Comparison of ENCODE assay signal across 16 cellular contexts in the genomic region with DNA sequence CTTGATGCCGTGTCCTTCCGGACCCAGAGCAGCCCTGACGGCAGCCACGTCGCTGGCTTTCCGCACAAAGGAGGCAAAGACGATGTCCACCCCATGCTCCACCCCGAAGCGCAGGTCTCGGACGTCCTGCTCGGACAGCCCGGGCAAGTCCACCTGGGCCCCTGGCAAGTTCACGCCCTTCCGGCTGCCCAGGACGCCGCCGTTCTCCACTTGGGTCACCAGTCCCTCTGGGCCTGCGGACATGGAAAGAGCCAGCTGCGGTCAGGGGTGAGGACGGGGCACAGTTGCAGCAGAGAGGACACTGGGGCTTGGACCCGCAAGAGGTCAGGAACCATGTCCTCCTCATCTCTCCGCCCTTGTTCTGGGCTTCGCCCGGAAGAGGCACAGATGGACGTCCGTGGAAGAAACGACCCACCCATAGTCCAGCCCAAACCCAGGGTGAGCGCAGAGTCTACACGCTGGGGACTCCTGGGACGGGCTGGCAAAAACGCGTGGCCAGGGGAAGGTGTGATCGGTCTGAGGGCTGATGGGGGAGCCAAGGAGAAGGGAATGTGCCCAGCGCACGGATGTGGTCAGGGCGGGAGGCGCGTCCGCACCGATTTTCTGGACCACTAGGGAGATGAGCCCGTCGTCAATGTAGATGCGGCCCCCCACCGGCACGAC. TPM values are rescaled to one million over a fixed set of nuclear protein-coding genes. Genes with fewer than 3 reads are reported as not detected.
DNase-seq lines count a peak whose midpoint lies in the region; ATAC-seq and TF ChIP-seq lines count a peak whose summit lies in the region.
"Had no signal": no experiment of that assay in that cellular context is flagged by ENCODE, and none has a peak within 500 bp of the region (broad histone marks: within the 10 kb centered on the region; RNA-seq: fewer than 3 reads in every experiment).

No MANE protein-coding gene starts in this region.

- peaks cover 53% of the 10 kb centered on the region for H3K27me3 Mint-ChIP-seq in activated CD4-positive, alpha-beta T cell treated with anti-CD3 and anti-CD28 coated beads, Interleukin-2, amount 10 ng/mL, durations not matched to agents 24 days and 14 days
- H3K27me3 Mint-ChIP-seq in dendritic cell treated with granulocyte-macrophage colony-stimulating factor and Interleukin-4, amounts not matched to agents 40 ng/mL and 50 ng/mL, for 4 days = peaks cover 72% of the 10 kb centered on the region

- no peak for TF ChIP-seq EP300 in ovary (IDR thresholded peaks at IDR 0.05)

- no peaks in the 10 kb centered on the region for H3K36me3 ChIP-seq in ovary

- no peaks in the 10 kb centered on the region for H3K27me3 ChIP-seq in ovary

- peaks cover 3% of the 10 kb centered on the region for H3K4me1 ChIP-seq in ovary (ENCODE audit: insufficient read depth)

- no peak for TF ChIP-seq POLR2A in ovary (IDR thresholded peaks at IDR 0.05)

- peaks cover 8% of the 10 kb centered on the region for H3K4me1 Mint-ChIP-seq in activated CD4-positive, alpha-beta T cell treated with anti-CD3 and anti-CD28 coated beads, Interleukin-2, amount 10 ng/mL, durations not matched to agents 24 days and 14 days
- peaks cover 13% of the 10 kb centered on the region for H3K4me1 Mint-ChIP-seq in dendritic cell treated with granulocyte-macrophage colony-stimulating factor and Interleukin-4, amounts not matched to agents 40 ng/mL and 50 ng/mL, for 4 days (ENCODE audit: low read depth)
- H3K4me1 Mint-ChIP-seq in stimulated activated effector memory CD8-positive, alpha-beta T cell treated with anti-CD3 and anti-CD28 coated beads, Interleukin-12 subunit alpha, Interleukin-12 subunit beta, amount 100 ng/mL, for 72 hours = peaks cover 6% of the 10 kb centered on the region
- H3K4me1 Mint-ChIP-seq: immature natural killer cell had no signal

- intact Hi-C loops in activated CD4-positive, alpha-beta T cell treated with anti-CD3 and anti-CD28 coated beads, Interleukin-2, amount 10 ng/mL, durations not matched to agents 24 days and 14 days (cut with micrococcal nuclease) = no loop called here
- intact Hi-C loops in dendritic cell treated with granulocyte-macrophage colony-stimulating factor and Interleukin-4, amounts not matched to agents 40 ng/mL and 50 ng/mL, for 4 days (cut with micrococcal nuclease) = no loop called here
- intact Hi-C loops in ovary (cut with DNase I) = no loop called here

- no peak overlapping the region for H3K27ac ChIP-seq in ovary

- H3K36me3 Mint-ChIP-seq in activated CD4-positive, alpha-beta T cell treated with anti-CD3 and anti-CD28 coated beads, Interleukin-2, amount 10 ng/mL, durations not matched to agents 24 days and 14 days (ENCODE audit: low read depth) = no peaks in the 10 kb centered on the region
- no peaks in the 10 kb centered on the region for H3K36me3 Mint-ChIP-seq in dendritic cell treated with granulocyte-macrophage colony-stimulating factor and Interleukin-4, amounts not matched to agents 40 ng/mL and 50 ng/mL, for 4 days (ENCODE audit: low read depth)
- no peaks in the 10 kb centered on the region for H3K36me3 Mint-ChIP-seq in stimulated activated effector memory CD8-positive, alpha-beta T cell treated with anti-CD3 and anti-CD28 coated beads, Interleukin-12 subunit alpha, Interleukin-12 subunit beta, amount 100 ng/mL, for 72 hours
- H3K36me3 Mint-ChIP-seq: CD8-positive, alpha-beta T cell; mesothelial cell of epicardium had no signal

- peak overlapping the region; percentile 47 for H3K4me3 Mint-ChIP-seq in activated CD4-positive, alpha-beta T cell treated with anti-CD3 and anti-CD28 coated beads, Interleukin-2, amount 10 ng/mL, durations not matched to agents 24 days and 14 days
- H3K4me3 Mint-ChIP-seq in dendritic cell treated with granulocyte-macrophage colony-stimulating factor and Interleukin-4, amounts not matched to agents 40 ng/mL and 50 ng/mL, for 4 days = peak overlapping the region; percentile 39
- peak overlapping the region; percentile 32 for H3K4me3 Mint-ChIP-seq in stimulated activated effector memory CD8-positive, alpha-beta T cell treated with anti-CD3 and anti-CD28 coated beads, Interleukin-12 subunit alpha, Interleukin-12 subunit beta, amount 100 ng/mL, for 72 hours
- H3K4me3 Mint-ChIP-seq: CD8-positive, alpha-beta T cell; mesothelial cell of epicardium had no signal

- no peaks in the 10 kb centered on the region for H3K9me3 Mint-ChIP-seq in activated CD4-positive, alpha-beta T cell treated with anti-CD3 and anti-CD28 coated beads, Interleukin-2, amount 10 ng/mL, durations not matched to agents 24 days and 14 days
- H3K9me3 Mint-ChIP-seq in dendritic cell treated with granulocyte-macrophage colony-stimulating factor and Interleukin-4, amounts not matched to agents 40 ng/mL and 50 ng/mL, for 4 days = no peaks in the 10 kb centered on the region
- no peaks in the 10 kb centered on the region for H3K9me3 Mint-ChIP-seq in stimulated activated effector memory CD8-positive, alpha-beta T cell treated with anti-CD3 and anti-CD28 coated beads, Interleukin-12 subunit alpha, Interleukin-12 subunit beta, amount 100 ng/mL, for 72 hours
- H3K9me3 Mint-ChIP-seq: activated T-helper 2 cell treated with anti-CD3 and anti-CD28 coated beads, Interferon-gamma antibody, Interleukin-2, Interleukin-4, amounts not matched to agents 10 μg/mL and 5 μg/mL and 100 μg/mL, durations not matched to agents 14 hours and 24 hours and 36 hours; CD8-positive, alpha-beta T cell; immature natural killer cell; mesothelial cell of epicardium had no signal

- no peak for DNase-seq in activated CD4-positive, alpha-beta T cell treated with anti-CD3 and anti-CD28 coated beads, Interleukin-2, amount 10 ng/mL, durations not matched to agents 24 days and 14 days
- DNase-seq in activated CD4-positive, alpha-beta T cell treated with anti-CD3 and anti-CD28 coated beads for 48 hours = no peak
- peak; percentile 41 for DNase-seq in iPS-NIHi11 (ENCODE audit: low spot score)
- DNase-seq in stimulated activated effector memory CD8-positive, alpha-beta T cell treated with anti-CD3 and anti-CD28 coated beads, Interleukin-12 subunit alpha, Interleukin-12 subunit beta, amount 100 ng/mL, for 72 hours (ENCODE audit: low spot score in 2 of 2) = no peak
- DNase-seq in ovary = no peak
- no peak for DNase-seq in GM03348 (ENCODE audit: low spot score)
- no peak for DNase-seq in stimulated activated naive CD4-positive, alpha-beta T cell treated with Interleukin-2 at 50 U/mL for 16 hours (lab: John Stamatoyannopoulos, UW)
- DNase-seq: activated CD4-positive, alpha-beta T cell treated with anti-CD3 and anti-CD28 coated beads, Interleukin-2, amount 50 U/mL, for 4 hours; anterior cingulate cortex; CD8-positive, alpha-beta T cell; immature natural killer cell; T-helper 9 cell; trophoblast cell had no signal

- H3K4me3 ChIP-seq in ovary = no peak overlapping the region

- no peak for ATAC-seq in stimulated activated effector memory CD8-positive, alpha-beta T cell treated with anti-CD3 and anti-CD28 coated beads, Interleukin-12 subunit alpha, Interleukin-12 subunit beta, amount 100 ng/mL, for 72 hours
- ATAC-seq: CD8-positive, alpha-beta T cell had no signal

- H3K27ac Mint-ChIP-seq in activated CD4-positive, alpha-beta T cell treated with anti-CD3 and anti-CD28 coated beads, Interleukin-2, amount 10 ng/mL, durations not matched to agents 24 days and 14 days = no peak overlapping the region
- H3K27ac Mint-ChIP-seq in dendritic cell treated with granulocyte-macrophage colony-stimulating factor and Interleukin-4, amounts not matched to agents 40 ng/mL and 50 ng/mL, for 4 days = no peak overlapping the region
- H3K27ac Mint-ChIP-seq in stimulated activated effector memory CD8-positive, alpha-beta T cell treated with anti-CD3 and anti-CD28 coated beads, Interleukin-12 subunit alpha, Interleukin-12 subunit beta, amount 100 ng/mL, for 72 hours = no peak overlapping the region
- H3K27ac Mint-ChIP-seq: activated T-helper 2 cell treated with anti-CD3 and anti-CD28 coated beads, Interferon-gamma antibody, Interleukin-2, Interleukin-4, amounts not matched to agents 10 μg/mL and 5 μg/mL and 100 μg/mL, durations not matched to agents 14 hours and 24 hours and 36 hours; CD8-positive, alpha-beta T cell; immature natural killer cell; mesothelial cell of epicardium had no signal

- no peak for TF ChIP-seq CTCF in ovary (IDR thresholded peaks at IDR 0.05)

- no peaks in the 10 kb centered on the region for H3K9me3 ChIP-seq in ovary

- 27 to 38% (median 37%) methylated on average over 41 to 46 of the region's 46 CpGs for WGBS in ovary, 3 donors

RNA-seq across cellular contexts. Expression of gene PKLR, which starts 6.6 kb away (rescaled TPM):
- 0.09 TPM in 1 of 2 replicates, not detected in the other for total RNA-seq in activated CD4-positive, alpha-beta T cell treated with anti-CD3 and anti-CD28 coated beads, Interleukin-2, amount 10 ng/mL, durations not matched to agents 24 days and 14 days
- total RNA-seq in ovary = under 1 TPM in 1 of 7 donors, not detected in 6; 0.41 TPM
- polyA plus RNA-seq in ovary = not detected
- total RNA-seq: activated T-helper 2 cell treated with anti-CD3 and anti-CD28 coated beads, Interferon-gamma antibody, Interleukin-2, Interleukin-4, amounts not matched to agents 10 μg/mL and 5 μg/mL and 100 μg/mL, durations not matched to agents 14 hours and 24 hours and 36 hours; CD8-positive, alpha-beta T cell had no signal
- polyA plus RNA-seq: immature natural killer cell had no signal

RNA-seq across cellular contexts. Expression of gene FDPS, which starts 14.0 kb away (rescaled TPM):
- total RNA-seq in activated CD4-positive, alpha-beta T cell treated with anti-CD3 and anti-CD28 coated beads, Interleukin-2, amount 10 ng/mL, durations not matched to agents 24 days and 14 days = 321 and 324 TPM in 2 replicates
- total RNA-seq in ovary = 100 to 1,000 TPM in 2 of 7 donors, 10 to 100 TPM in 5; 50.7 to 177 (median 74.9) TPM
- 100 to 1,000 TPM in 1 of 2 donors, 10 to 100 TPM in 1; 80.8 to 423 TPM for polyA plus RNA-seq in ovary

RNA-seq across cellular contexts. Expression of gene HCN3, which starts 17.4 kb away (rescaled TPM):
- total RNA-seq in activated CD4-positive, alpha-beta T cell treated with anti-CD3 and anti-CD28 coated beads, Interleukin-2, amount 10 ng/mL, durations not matched to agents 24 days and 14 days = 3.2 and 3.8 TPM in 2 replicates
- total RNA-seq in ovary = 1 to 10 TPM in 6 of 7 donors, under 1 TPM in 1; 0.69 to 7.1 (median 4.4) TPM
- polyA plus RNA-seq in ovary = 1 to 10 TPM; 2.5 to 2.9 TPM

RNA-seq across cellular contexts. Expression of gene CLK2, which starts 21.3 kb away (rescaled TPM):
- total RNA-seq in activated CD4-positive, alpha-beta T cell treated with anti-CD3 and anti-CD28 coated beads, Interleukin-2, amount 10 ng/mL, durations not matched to agents 24 days and 14 days = 86.2 and 90.6 TPM in 2 replicates
- total RNA-seq in ovary = 10 to 100 TPM; 37.9 to 60.9 (median 50.1) TPM
- 10 to 100 TPM; 46.4 to 51.3 TPM for polyA plus RNA-seq in ovary

RNA-seq across cellular contexts. Expression of gene RUSC1, which starts 26.0 kb away (rescaled TPM):
- total RNA-seq in activated CD4-positive, alpha-beta T cell treated with anti-CD3 and anti-CD28 coated beads, Interleukin-2, amount 10 ng/mL, durations not matched to agents 24 days and 14 days = 29.9 and 30.1 TPM in 2 replicates
- 10 to 100 TPM; 13.5 to 55.6 (median 29.9) TPM for total RNA-seq in ovary
- polyA plus RNA-seq in ovary = 10 to 100 TPM; 20.0 to 24.9 TPM
